2 cellular contexts compared by ENCODE assay signal in genomic region chr13:99568901-99569300, GRCh38.
TF ChIP-seq lines count a peak whose summit lies in the region.

No MANE protein-coding gene starts in this region.

TF ChIP-seq in K562, 482 proteins besides CTCF, POLR2A, EP300 and RAD21:
- TF ChIP-seq ZNF740 (CRISPR knock-in tag; IDR thresholded peaks at IDR 0.05) (peak; percentile 86), ZNF740 (tag; IDR thresholded peaks at IDR 0.05) (peak in 1 of 2 experiments; percentile 40; a peak in 1 of 4 replicates), TRIM28 (IDR thresholded peaks at IDR 0.05) (peak; percentile 43; the same call in 1 of the 2 replicates)

TF ChIP-seq in HepG2, 621 proteins besides CTCF, POLR2A, EP300 and RAD21:
- 0 out of 2 replicates have a peak, but pooled peaks have one; percentile 36 for TF ChIP-seq ZNF740 (CRISPR knock-in tag; IDR thresholded peaks at IDR 0.05)
